In genomic region chr1:34322969-34323368, GRCh38 we compare ENCODE assay signal across 24 cellular contexts.
"Had no signal": no experiment of that assay in that cellular context is flagged by ENCODE, and none has a peak within 500 bp of the region (broad histone marks: within the 10 kb centered on the region; RNA-seq: fewer than 3 reads in every experiment).

No MANE protein-coding gene starts in this region.

- H3K4me3 Mint-ChIP-seq: IgD-negative memory B cell, T-cell had no signal

- H3K27ac ChIP-seq: HL-60 had no signal

- H3K9me3 Mint-ChIP-seq: IgD-negative memory B cell had no signal

- H3K9ac ChIP-seq: SK-N-SH had no signal

- H3K9me3 ChIP-seq: SK-N-SH had no signal

- H3K36me3 Mint-ChIP-seq: T-cell had no signal

- H3K4me2 ChIP-seq: SK-N-SH had no signal

- H3K27ac Mint-ChIP-seq: IgD-negative memory B cell, T-cell had no signal

- DNase-seq: MV-4-11, NCI-H1048, NCI-H1105, NCI-H1417, NCI-H1436 treated with DMSO at 0.1 percent for 48 hours, NCI-H1694, NCI-H187 treated with DMSO at 0.1 percent for 48 hours, NCI-H2029 treated with DMSO at 0.1 percent for 48 hours, NCI-H2171, NCI-H226, NCI-H446, NCI-H510A, NCI-H524 treated with DMSO at 0.1 percent for 48 hours, NCI-H69, NCI-H774, Right ventricle myocardium superior, RPMI8226, SIG-M5, SK-N-SH, SW 1271, T-cell had no signal

- H3K4me3 ChIP-seq: K562 had no signal

- ATAC-seq: K562, T-cell had no signal

- H3K4me1 Mint-ChIP-seq: T-cell had no signal
